18 cellular contexts compared by ENCODE assay signal in the genomic region with DNA sequence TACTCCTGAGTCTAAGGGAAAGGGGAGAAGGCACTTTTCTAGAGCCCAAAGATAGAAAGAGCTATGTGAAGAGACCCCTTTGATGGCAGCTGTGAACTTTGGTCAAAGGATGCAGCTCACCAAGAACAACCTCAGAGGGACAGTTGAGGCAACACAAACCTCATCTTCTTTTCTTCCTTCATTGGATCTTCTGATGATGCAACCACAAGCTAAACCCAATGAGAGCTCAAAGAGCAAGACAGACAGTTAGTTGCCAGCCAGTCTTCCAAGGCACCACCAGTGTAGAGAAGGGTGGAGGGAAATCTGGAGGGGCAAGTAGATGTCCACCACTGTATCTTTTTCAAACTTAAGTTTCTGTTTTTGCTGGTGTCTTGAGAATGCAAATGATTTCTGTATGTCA. TPM values are rescaled to one million over a fixed set of nuclear protein-coding genes. Genes with fewer than 3 reads are reported as not detected.
DNase-seq lines count a peak whose midpoint lies in the region; ATAC-seq, FAIRE-seq and TF ChIP-seq lines count a peak whose summit lies in the region.
"Had no signal": no experiment of that assay in that cellular context is flagged by ENCODE, and none has a peak within 500 bp of the region (broad histone marks: within the 10 kb centered on the region; RNA-seq: fewer than 3 reads in every experiment).

No MANE protein-coding gene starts in this region.

- TF ChIP-seq POLR2A in H1 (IDR thresholded peaks at IDR 0.05; ENCODE audit: control extremely low read depth in 1 of 2, low read depth in 2 of 2, low read length in 2 of 2) = no peak

- no peak overlapping the region for H3K4me3 ChIP-seq in DND-41 (ENCODE audit: low read depth in 1 of 2, low read length in 2 of 2)
- H3K4me3 ChIP-seq in Jurkat, Clone E6-1 (ENCODE audit: low read length) = no peak overlapping the region
- no peak overlapping the region for H3K4me3 ChIP-seq in H1 (ENCODE audit: extremely low read depth in 1 of 4, insufficient read depth in 2 of 4, low read depth in 3 of 4, low read length in 4 of 4)
- no peak overlapping the region for H3K4me3 ChIP-seq in PC-3 (ENCODE audit: low read length)
- H3K4me3 ChIP-seq: HAP-1 had no signal

- FAIRE-seq in H1 (lab: Jason Lieb, UNC) = peak; percentile 76
- FAIRE-seq: D721Med, GM12891, GM19239 had no signal

- H2AFZ ChIP-seq in DND-41 (ENCODE audit: low read depth, low read length) = peak overlapping the region; percentile 8; the same call in 1 of the 2 replicates
- no peak overlapping the region for H2AFZ ChIP-seq in H1 (ENCODE audit: low read length)
- H2AFZ ChIP-seq in PC-3 (ENCODE audit: low read length) = no peak overlapping the region

- H2BK120ac ChIP-seq in H1 (replicated peaks; ENCODE audit: low read depth, low read length) = no peak overlapping the region

- H3K9me3 ChIP-seq in DND-41 (ENCODE audit: insufficient read depth, low read length, severe bottlenecking) = no peaks in the 10 kb centered on the region
- no peaks in the 10 kb centered on the region for H3K9me3 ChIP-seq in H1 (ENCODE audit: insufficient read depth in 2 of 2, low read depth in 1 of 2, low read length in 1 of 2)
- H3K9me3 ChIP-seq in PC-3 (ENCODE audit: low read length) = no peaks in the 10 kb centered on the region
- H3K9me3 ChIP-seq: Caco-2, HAP-1 had no signal

- H3K79me1 ChIP-seq in H1 (ENCODE audit: low read depth, low read length) = no peaks in the 10 kb centered on the region

- H4K5ac ChIP-seq in H1 (ENCODE audit: insufficient read length, low read depth, low read length) = no peak overlapping the region

- H3K9me2 ChIP-seq in PC-3 (replicated peaks; ENCODE audit: low read length) = no peaks in the 10 kb centered on the region

- no peak overlapping the region for H4K8ac ChIP-seq in H1 (ENCODE audit: extremely low read depth, insufficient read depth, low read length)

- H3K4me1 ChIP-seq in DND-41 (ENCODE audit: insufficient read depth, low read length) (no peaks in the 10 kb centered on the region; the same call in 1 of the 2 replicates), H1 (replicated peaks in 1 of 4; ENCODE audit: control insufficient read depth in 3 of 4, insufficient read depth in 4 of 4, low read length in 3 of 4) (no peaks in the 10 kb centered on the region), PC-3 (ENCODE audit: insufficient read depth, low read length) (no peaks in the 10 kb centered on the region)
- H3K4me1 ChIP-seq: Caco-2, HAP-1 had no signal

- H3K27ac ChIP-seq in DND-41 (ENCODE audit: low read length) = no peak overlapping the region
- no peak overlapping the region for H3K27ac ChIP-seq in H1 (ENCODE audit: low read depth, low read length)
- H3K27ac ChIP-seq in PC-3 (ENCODE audit: low read length) = no peak overlapping the region
- H3K27ac ChIP-seq: C4-2B had no signal

- no peak overlapping the region for H3K18ac ChIP-seq in H1 (ENCODE audit: extremely low read depth, low read length)

- H3K14ac ChIP-seq in H1 (ENCODE audit: insufficient read length) = no peak overlapping the region

- H4K91ac ChIP-seq in H1 (replicated peaks; ENCODE audit: insufficient read length, low read length) = no peak overlapping the region

- H2AK5ac ChIP-seq in H1 (ENCODE audit: low read depth, low read length) = no peak overlapping the region

- no peak overlapping the region for H3K4ac ChIP-seq in H1 (replicated peaks; ENCODE audit: insufficient read length, low read depth, low read length)

- POLR2A ChIA-PET in H1 (lab: Charles Lee; ENCODE audit: partially characterized antibody) = no interaction called here
- POLR2A ChIA-PET in PC-3 (lab: Charles Lee; ENCODE audit: unreplicated experiment) = no interaction called here

- H2BK12ac ChIP-seq in H1 (ENCODE audit: low read depth, low read length) = no peak overlapping the region

- H3K4me2 ChIP-seq in DND-41 (ENCODE audit: insufficient read depth, low read length) = no peak overlapping the region
- H3K4me2 ChIP-seq in H1 (ENCODE audit: insufficient read depth in 1 of 2, low read depth in 2 of 2, low read length in 2 of 2) = no peak overlapping the region
- H3K4me2 ChIP-seq in PC-3 (ENCODE audit: low read length) = no peak overlapping the region

- no peak overlapping the region for H3K56ac ChIP-seq in H1 (replicated peaks; ENCODE audit: insufficient read length, low read depth, low read length)

- CTCF ChIA-PET in H1 (lab: Charles Lee; ENCODE audit: partially characterized antibody) (interaction anchor here (0.7 kb wide), 2 partner anchors 288 to 562 kb away, joined by 3 to 5 read pairs; no protein-coding TSS in a partner anchor), PC-3 (lab: Charles Lee) (no interaction called here)

- no peak for TF ChIP-seq RAD21 in H1 (IDR thresholded peaks at IDR 0.05 in 1 of 2, conservative IDR thresholded peaks at IDR 0.05 in 1 of 2; ENCODE audit: low read depth in 2 of 2, low read length in 2 of 2)

- no peak for TF ChIP-seq EP300 in H1 (IDR thresholded peaks at IDR 0.05; ENCODE audit: borderline replicate concordance in 1 of 2, low read depth in 2 of 2, low read length in 2 of 2)

- H3F3A ChIP-seq in PC-3 (ENCODE audit: low read length, unreplicated experiment) = no peaks in the 10 kb centered on the region

- no peak overlapping the region for H2BK15ac ChIP-seq in H1 (ENCODE audit: low read length)

- H3K79me2 ChIP-seq in DND-41 (ENCODE audit: insufficient read depth, low read length) (no peaks in the 10 kb centered on the region), H1 (ENCODE audit: control insufficient read depth in 1 of 2, insufficient read depth in 2 of 2, low read length in 2 of 2) (no peaks in the 10 kb centered on the region), PC-3 (ENCODE audit: low read length) (no peaks in the 10 kb centered on the region)

- no peak overlapping the region for H3K23ac ChIP-seq in H1 (ENCODE audit: insufficient read length)

- H3K27me3 ChIP-seq in DND-41 (ENCODE audit: insufficient read depth, low read length, poor library complexity) (no peaks in the 10 kb centered on the region), H1 (replicated peaks in 1 of 4; ENCODE audit: control insufficient read depth in 3 of 4, extremely low read depth in 1 of 4, insufficient read depth in 3 of 4, low read length in 3 of 4) (no peaks in the 10 kb centered on the region), PC-3 (ENCODE audit: low read length) (0 out of 2 replicates have a peak, but pooled peaks cover 4% of the 10 kb centered on the region)

- intact Hi-C loops in PC-3 (cut with micrococcal nuclease) = no loop called here

- H3K23me2 ChIP-seq in H1 (ENCODE audit: low read depth, low read length) = no peaks in the 10 kb centered on the region

- no peaks in the 10 kb centered on the region for H4K20me1 ChIP-seq in DND-41 (ENCODE audit: insufficient read depth, low read length)
- no peaks in the 10 kb centered on the region for H4K20me1 ChIP-seq in H1 (replicated peaks in 1 of 2; ENCODE audit: control insufficient read depth in 1 of 2, insufficient read depth in 2 of 2, low read length in 2 of 2)
- H4K20me1 ChIP-seq in PC-3 (ENCODE audit: low read length) = no peaks in the 10 kb centered on the region

- DNase-seq in DND-41 = no peak
- DNase-seq in Jurkat, Clone E6-1 (ENCODE audit: low read depth, low spot score) = peak; percentile 82
- no peak for DNase-seq in H1 (ENCODE audit: low read depth in 1 of 2, low spot score in 2 of 2)
- DNase-seq in ureter (ENCODE audit: low spot score) = no peak
- DNase-seq in PC-3 = no peak
- no peak for DNase-seq in NCI-H446 treated with DMSO at 0.1 percent for 48 hours (lab: John Stamatoyannopoulos, UW)
- DNase-seq: AML-193; Caco-2; CD4-positive, alpha-beta T cell; DMS53; GOT3; Karpas-422; KBM-7 had no signal

- no peak overlapping the region for H3K9ac ChIP-seq in DND-41 (ENCODE audit: low read depth, low read length)
- H3K9ac ChIP-seq in H1 (replicated peaks in 1 of 4; ENCODE audit: extremely low read depth in 1 of 4, low read depth in 3 of 4, low read length in 3 of 4) = no peak overlapping the region
- no peak overlapping the region for H3K9ac ChIP-seq in PC-3 (ENCODE audit: low read length)

- H3K36me3 ChIP-seq in DND-41 (ENCODE audit: insufficient read depth, low read length) (no peaks in the 10 kb centered on the region), H1 (ENCODE audit: control insufficient read depth in 2 of 4, insufficient read depth in 4 of 4, low read length in 3 of 4) (no peaks in the 10 kb centered on the region), PC-3 (ENCODE audit: low read depth, low read length) (no peaks in the 10 kb centered on the region)
- H3K36me3 ChIP-seq: HAP-1 had no signal

- H2BK5ac ChIP-seq in H1 (ENCODE audit: low read depth, low read length) = no peak overlapping the region

- no peak overlapping the region for H2BK20ac ChIP-seq in H1 (ENCODE audit: low read length)

- TF ChIP-seq CTCF in DND-41 (IDR thresholded peaks at IDR 0.05; ENCODE audit: borderline replicate concordance, extremely low read depth, low read length, poor library complexity, severe bottlenecking) (no peak), H1 (IDR thresholded peaks at IDR 0.05; ENCODE audit: control extremely low read depth in 1 of 3, insufficient read depth in 1 of 3, low read depth in 1 of 3, low read length in 3 of 3) (no peak), PC-3 (conservative IDR thresholded peaks at IDR 0.05; ENCODE audit: low read depth, low read length) (no peak)

- ATAC-seq in DND-41 (ENCODE audit: insufficient read depth, low read depth) (peak; percentile 61), PC-3 (no peak)

- BruUV-seq in PC-3 (replicated peaks; lab: Mats Ljungman, UMichigan) = no TSS peak

TF ChIP-seq in H1, 55 proteins besides CTCF, POLR2A, EP300 and RAD21:
- TF ChIP-seq SP1 (IDR thresholded peaks at IDR 0.05; ENCODE audit: low read depth, low read length) (no peak), RFX5 (IDR thresholded peaks at IDR 0.05; ENCODE audit: borderline replicate concordance, low read depth, low read length) (peak; percentile 61; the same call in 1 of the 2 replicates)

RNA-seq across cellular contexts. Expression of a gene that starts 10.4 kb away (rescaled TPM):
- polyA plus RNA-seq in Jurkat, Clone E6-1 (2012; ENCODE audit: insufficient read depth, insufficient read length) = 1.3 TPM
- not detected in 2 replicates for total RNA-seq in H1 (2021; fragmentation: NEBNext Ultra II Directional; extraction: Animal tissue kit (Norgen Biotek cat#: 25700))
- 0.33 and 0.57 TPM in 2 replicates for polyA plus RNA-seq in H1 (2011; rRNA removed)
- polyA plus RNA-seq in H1 (2011; cell fraction: cytosol; rRNA removed) = 1.4 TPM
- polyA plus RNA-seq in H1 (2011; cell fraction: nucleus; rRNA removed) = 0.30 TPM
- 3.3 to 7.9 TPM (median 3.5 TPM) in 4 replicates for polyA plus RNA-seq in H1 (2012, experiment 1 of 2)
- polyA plus RNA-seq in H1 (2012, experiment 2 of 2) = 0.45 TPM
- polyA plus RNA-seq in H1 (2013, experiment 1 of 2) = 4.8 TPM
- 4.8 TPM for polyA plus RNA-seq in H1 (2013, experiment 2 of 2)
- polyA minus RNA-seq in H1 (2011; rRNA and poly(A)+ RNA removed) = 0.27 and 0.47 TPM in 2 replicates
- 0.73 TPM for polyA minus RNA-seq in H1 (2011; cell fraction: cytosol; rRNA and poly(A)+ RNA removed)
- 3.8 TPM for polyA minus RNA-seq in H1 (2011; cell fraction: nucleus; rRNA and poly(A)+ RNA removed)
- total RNA-seq in ureter (1.1 TPM), PC-3 (2014; rRNA removed) (2.6 and 4.3 TPM in 2 replicates)
